In the genomic region with DNA sequence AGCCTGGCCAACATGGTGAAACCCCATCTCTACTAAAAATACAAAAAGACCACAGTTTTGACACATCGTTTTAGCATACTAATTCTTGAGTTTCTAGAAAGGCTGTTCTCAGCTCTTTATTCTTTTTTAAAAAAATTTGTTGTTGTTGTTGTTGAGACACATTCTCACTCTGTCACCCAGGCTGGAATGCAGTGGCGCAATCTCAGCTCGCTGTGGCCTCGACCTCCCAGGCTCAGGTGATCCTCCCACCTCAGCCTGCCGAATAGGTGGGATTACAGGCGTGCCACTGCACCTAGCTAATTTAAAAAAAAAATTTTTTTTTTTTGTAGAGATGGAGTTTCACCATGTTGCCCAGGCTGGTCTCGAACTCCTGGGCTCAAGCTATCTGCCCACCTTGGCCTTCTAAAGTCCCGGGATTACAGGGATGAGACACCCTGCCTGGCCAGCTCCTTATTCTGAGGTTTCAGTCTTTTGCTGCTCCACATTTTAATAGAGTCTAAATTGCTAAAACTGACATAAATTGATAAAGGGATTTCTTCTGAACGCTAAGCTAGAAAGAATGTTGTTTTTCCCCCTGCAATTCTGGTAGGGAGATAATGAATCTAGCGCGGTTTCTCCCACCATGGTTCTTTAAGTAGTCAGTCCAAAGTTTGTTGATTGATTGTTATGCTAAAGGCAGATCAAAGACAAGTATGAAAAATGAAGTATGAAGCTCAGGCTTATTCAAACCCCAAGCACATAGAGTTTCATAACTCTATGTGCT, we compare ENCODE assay signal across 15 cellular contexts.
"Had no signal": no experiment of that assay in that cellular context is flagged by ENCODE, and none has a peak within 500 bp of the region (broad histone marks: within the 10 kb centered on the region; RNA-seq: fewer than 3 reads in every experiment).

No MANE protein-coding gene starts in this region.

- H2AFZ ChIP-seq: neural progenitor cell had no signal

- H3K4me2 ChIP-seq: neural progenitor cell had no signal

- H3K4me1 ChIP-seq: left ventricle myocardium inferior, neural progenitor cell had no signal

- DNase-seq: activated CD4-positive, alpha-beta T cell treated with anti-CD3 and anti-CD28 coated beads for 36 hours; activated CD8-positive, alpha-beta memory T cell treated with anti-CD3 and anti-CD28 coated beads, Interleukin-2, amount 50 U/mL, for 48 hours; activated CD8-positive, alpha-beta T cell treated with anti-CD3 and anti-CD28 coated beads for 36 hours; activated naive CD4-positive, alpha-beta T cell; foreskin melanocyte; heart right ventricle; islet precursor cell; left ventricle myocardium inferior; ovary; stimulated activated CD4-positive, alpha-beta T cell treated with anti-CD3 and anti-CD28 coated beads, Interleukin-15, amount 100 ng/mL, for 24 hours; stimulated activated CD4-positive, alpha-beta T cell treated with anti-CD3 and anti-CD28 coated beads, Interleukin-4, amount 100 ng/mL, for 4 hours had no signal

- H3K27me3 ChIP-seq: ascending aorta, cardiac muscle cell, neural progenitor cell, ovary, tibial nerve had no signal

- H3K9ac ChIP-seq: neural progenitor cell had no signal

- H3K36me3 ChIP-seq: ascending aorta, cardiac muscle cell, heart right ventricle, left ventricle myocardium inferior, neural progenitor cell, ovary, tibial nerve had no signal

- H3K27ac ChIP-seq: ascending aorta, cardiac muscle cell, heart right ventricle, left ventricle myocardium inferior, neural progenitor cell, ovary, tibial nerve had no signal

- H3K9me3 ChIP-seq: ascending aorta, heart right ventricle, left ventricle myocardium inferior, ovary, tibial nerve had no signal

- H3K4me3 ChIP-seq: ascending aorta, cardiac muscle cell, heart right ventricle, left ventricle myocardium inferior, neural progenitor cell, ovary, tibial nerve had no signal

- ATAC-seq: activated CD4-positive, alpha-beta T cell treated with anti-CD3 and anti-CD28 coated beads for 36 hours; activated CD8-positive, alpha-beta T cell treated with anti-CD3 and anti-CD28 coated beads for 36 hours; heart right ventricle had no signal
